Comparison of ENCODE assay signal across 8 cellular contexts in genomic region chr20:38434770-38435554, GRCh38. TPM values are rescaled to one million over a fixed set of nuclear protein-coding genes. Genes with fewer than 3 reads are reported as not detected.
DNase-seq lines count a peak whose midpoint lies in the region; ATAC-seq and TF ChIP-seq lines count a peak whose summit lies in the region.

Gene SNHG17, minus strand, starts transcription at chr20:38435328.

- peaks cover 34% of the 10 kb centered on the region for H3K4me1 Mint-ChIP-seq in activated CD4-positive, alpha-beta memory T cell treated with anti-CD3 and anti-CD28 coated beads for 36 hours (ENCODE audit: low read depth)

- POLR2A ChIA-PET in activated CD4-positive, alpha-beta memory T cell treated with anti-CD3 and anti-CD28 coated beads for 36 hours (lab: Charles Lee) = interaction anchor here (0.6 to 4.1 kb wide), 8 partner anchors 10 to 408 kb away, joined by 3 to 100 read pairs (median 6); partner anchors contain the start of genes RALGAPB, RPRD1B and TTI1

- H3K27ac Mint-ChIP-seq in activated CD4-positive, alpha-beta memory T cell treated with anti-CD3 and anti-CD28 coated beads for 36 hours = peak within 1 kb of the TSS; percentile 97

- H3K4me3 ChIP-seq in dorsolateral prefrontal cortex (peak within 1 kb of the TSS; percentile 57 to 93 (median 78)), lower leg skin (ENCODE audit: low read depth, poor library complexity, severe bottlenecking) (peak within 1 kb of the TSS; percentile 58)

- peak within 1 kb of the TSS in 57 of 59 donors; percentile 11 to 94 (median 78) for H3K27ac ChIP-seq in dorsolateral prefrontal cortex

- DNase-seq in AG09319 (ENCODE audit: extremely low read depth, low read depth) = peak; percentile 93
- peak; percentile 95 for DNase-seq in NCI-H82 (lab: John Stamatoyannopoulos, UW)
- DNase-seq in activated CD4-positive, alpha-beta memory T cell treated with anti-CD3 and anti-CD28 coated beads for 36 hours = peak; percentile 92
- DNase-seq in dorsolateral prefrontal cortex = peak; percentile 83 to 94 (median 90)
- DNase-seq in lower leg skin (ENCODE audit: low spot score in 2 of 2) = peak; percentile 87 to 98
- peak; percentile 83 to 89 for DNase-seq in stimulated activated CD4-positive, alpha-beta T cell treated with anti-CD3 and anti-CD28 coated beads, Interleukin-4, amount 100 ng/mL, for 4 hours

- TF ChIP-seq CTCF in AG09319 (IDR thresholded peaks at IDR 0.05; ENCODE audit: low read depth, low read length) = no peak; the same call in none of the 2 replicates
- TF ChIP-seq CTCF in dorsolateral prefrontal cortex (IDR thresholded peaks at IDR 0.05 in 54 of 56, conservative IDR thresholded peaks at IDR 0.05 in 2 of 56; ENCODE audit: low read depth in 1 of 56, partially characterized antibody in 56 of 56) = peak; percentile 97 to 100 (median 100)
- TF ChIP-seq CTCF in lower leg skin (IDR thresholded peaks at IDR 0.05) = peak in 2 of 3 donors; percentile 96 to 100

- peak in 1 of 2 donors; percentile 49 for TF ChIP-seq POLR2A in lower leg skin (IDR thresholded peaks at IDR 0.05)

- no peaks in the 10 kb centered on the region for H3K27me3 ChIP-seq in dorsolateral prefrontal cortex

- ATAC-seq in GM19023 (IDR thresholded peaks at IDR 0.05; ENCODE audit: unreplicated experiment) = peak; percentile 64
- peak; percentile 59 for ATAC-seq in HG03565 (IDR thresholded peaks at IDR 0.05; ENCODE audit: unreplicated experiment)

- CTCF ChIA-PET in activated CD4-positive, alpha-beta memory T cell treated with anti-CD3 and anti-CD28 coated beads for 36 hours (lab: Charles Lee) = interaction anchor here (0.8 to 5.6 kb wide), 16 partner anchors 9 to 243 kb away, joined by 3 to 141 read pairs (median 4); partner anchors contain the start of gene RALGAPB

- WGBS in lower leg skin, 2 donors = 1 to 2% methylated on average over 49 to 56 of the region's 65 CpGs

- intact Hi-C loops in activated CD4-positive, alpha-beta memory T cell treated with anti-CD3 and anti-CD28 coated beads for 36 hours (cut with micrococcal nuclease) = loop anchor here (1.0 kb wide), 2 partner anchors 11 to 37 kb away; partner anchors contain the start of gene RALGAPB
- intact Hi-C loops in dorsolateral prefrontal cortex (cut with DNase I) (loop anchor here (1.0 kb wide), 1 partner anchor 11 kb away; no protein-coding TSS in a partner anchor), lower leg skin (cut with DNase I; ENCODE audit: low total_unique reads) (no loop called here)

- peaks cover 44% of the 10 kb centered on the region for H3K36me3 Mint-ChIP-seq in activated CD4-positive, alpha-beta memory T cell treated with anti-CD3 and anti-CD28 coated beads for 36 hours

- H3K9me3 Mint-ChIP-seq in activated CD4-positive, alpha-beta memory T cell treated with anti-CD3 and anti-CD28 coated beads for 36 hours = no peaks in the 10 kb centered on the region

- peaks cover 6% of the 10 kb centered on the region for H3K27me3 Mint-ChIP-seq in activated CD4-positive, alpha-beta memory T cell treated with anti-CD3 and anti-CD28 coated beads for 36 hours

- H3K4me3 Mint-ChIP-seq in activated CD4-positive, alpha-beta memory T cell treated with anti-CD3 and anti-CD28 coated beads for 36 hours = peak within 1 kb of the TSS; percentile 97

RNA-seq across cellular contexts. Expression of gene SNHG17, which starts in this region (rescaled TPM):
- total RNA-seq in activated CD4-positive, alpha-beta memory T cell treated with anti-CD3 and anti-CD28 coated beads for 36 hours = 10 to 100 TPM; 55.4 to 55.6 TPM
- 10 to 100 TPM in 113 of 120 experiments, 1 to 10 TPM in 7; 8.5 to 42.6 (median 18.6) TPM for total RNA-seq in dorsolateral prefrontal cortex
- total RNA-seq in lower leg skin = 10 to 100 TPM; 21.2 to 72.8 (median 29.7) TPM

Comparison
In these comparisons a context has a peak if more than half of its experiments do, and no peak if none do; other contexts are left out.
1. Peak in every context shown above with its lines: DNase-seq, ATAC-seq, H3K4me3 ChIP-seq and H3K27ac ChIP-seq.